ENCODE assay signal across 16 cellular contexts in genomic region chr12:64034901-64035576, GRCh38.
"Had no signal": no experiment of that assay in that cellular context is flagged by ENCODE, and none has a peak within 500 bp of the region (broad histone marks: within the 10 kb centered on the region; RNA-seq: fewer than 3 reads in every experiment).

No MANE protein-coding gene starts in this region.

- H3K27ac ChIP-seq: stomach, thoracic aorta, VCaP had no signal

- H3K4me1 Mint-ChIP-seq: central memory CD8-positive, alpha-beta T cell had no signal

- H3K9me3 Mint-ChIP-seq: activated CD8-positive, alpha-beta T cell treated with anti-CD3 and anti-CD28 coated beads for 36 hours; central memory CD8-positive, alpha-beta T cell; dendritic cell treated with granulocyte-macrophage colony-stimulating factor and Interleukin-4, amounts not matched to agents 40 ng/mL and 50 ng/mL, for 4 days had no signal

- H3K27me3 ChIP-seq: stomach had no signal

- H3K27me3 Mint-ChIP-seq: brain; dendritic cell treated with granulocyte-macrophage colony-stimulating factor and Interleukin-4, amounts not matched to agents 40 ng/mL and 50 ng/mL, for 4 days had no signal

- FAIRE-seq: urothelium cell line had no signal

- ATAC-seq: activated CD8-positive, alpha-beta T cell treated with anti-CD3 and anti-CD28 coated beads for 36 hours had no signal

- H3K36me3 ChIP-seq: stomach, thoracic aorta had no signal

- H3K27ac Mint-ChIP-seq: activated CD8-positive, alpha-beta T cell treated with anti-CD3 and anti-CD28 coated beads for 36 hours; dendritic cell treated with granulocyte-macrophage colony-stimulating factor and Interleukin-4, amounts not matched to agents 40 ng/mL and 50 ng/mL, for 4 days had no signal

- H3K4me3 Mint-ChIP-seq: activated CD8-positive, alpha-beta T cell treated with anti-CD3 and anti-CD28 coated beads for 36 hours; brain; central memory CD8-positive, alpha-beta T cell; dendritic cell treated with granulocyte-macrophage colony-stimulating factor and Interleukin-4, amounts not matched to agents 40 ng/mL and 50 ng/mL, for 4 days; neural crest cell had no signal

- H3K9me3 ChIP-seq: stomach, thoracic aorta had no signal

- H3K4me3 ChIP-seq: stomach, thoracic aorta had no signal

- DNase-seq: activated CD8-positive, alpha-beta memory T cell treated with anti-CD3 and anti-CD28 coated beads, Interleukin-2, amount 50 U/mL, for 4 hours; activated CD8-positive, alpha-beta T cell treated with anti-CD3 and anti-CD28 coated beads for 36 hours; activated naive CD4-positive, alpha-beta T cell; erythroblast; hypothalamus; kidney glomerular epithelial cell; stimulated activated CD4-positive, alpha-beta T cell treated with anti-CD3 and anti-CD28 coated beads, Interleukin-4, amount 100 ng/mL, for 4 hours; stomach; T1000 had no signal
